Comparison of ENCODE assay signal across 23 cellular contexts in the genomic region with DNA sequence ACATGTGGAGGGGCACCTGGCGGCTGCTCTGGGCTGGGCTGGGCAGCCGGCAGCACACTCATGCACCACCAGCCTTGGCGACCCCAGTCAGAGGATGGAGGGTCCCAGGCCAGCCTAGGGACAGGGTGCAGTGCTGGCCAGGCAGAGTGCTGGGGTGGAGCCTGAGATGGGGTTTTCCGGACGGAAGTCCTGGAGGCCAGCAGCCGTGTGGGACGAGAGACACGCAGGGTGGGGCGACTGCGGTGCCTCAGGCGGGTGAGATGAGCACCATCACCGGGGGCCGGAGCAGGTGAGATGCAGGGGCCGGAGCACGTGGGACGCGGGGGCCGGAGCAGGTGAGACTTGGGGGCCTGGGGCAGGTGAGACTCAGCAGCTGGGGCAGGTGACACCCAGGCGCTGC. TPM values are rescaled to one million over a fixed set of nuclear protein-coding genes. Genes with fewer than 3 reads are reported as not detected.
DNase-seq lines count a peak whose midpoint lies in the region; ATAC-seq and TF ChIP-seq lines count a peak whose summit lies in the region.
"Had no signal": no experiment of that assay in that cellular context is flagged by ENCODE, and none has a peak within 500 bp of the region (broad histone marks: within the 10 kb centered on the region; RNA-seq: fewer than 3 reads in every experiment).

No MANE protein-coding gene starts in this region.

- no peaks in the 10 kb centered on the region for H3K9me2 ChIP-seq in neural cell (ENCODE audit: insufficient read depth, low read length)

- H3K36me3 ChIP-seq in right atrium auricular region (no peaks in the 10 kb centered on the region), neural cell (ENCODE audit: insufficient read depth, low read length) (no peaks in the 10 kb centered on the region)
- H3K36me3 ChIP-seq: BE2C had no signal

- no peak for TF ChIP-seq RAD21 in neural cell (conservative IDR thresholded peaks at IDR 0.05)

- TF ChIP-seq CTCF in right atrium auricular region (IDR thresholded peaks at IDR 0.05) (no peak), neural cell (IDR thresholded peaks at IDR 0.05; ENCODE audit: poor library complexity, severe bottlenecking) (no peak)

- ATAC-seq in right cardiac atrium (no peak), sciatic nerve (no peak)
- ATAC-seq: A549, HCT116 had no signal

- H3K4me3 ChIP-seq in right cardiac atrium (ENCODE audit: low read length) = no peak overlapping the region
- no peak overlapping the region for H3K4me3 ChIP-seq in right atrium auricular region
- H3K4me3 ChIP-seq in neural cell (ENCODE audit: low read length) = peak overlapping the region; percentile 47
- H3K4me3 ChIP-seq: A549; BLaER1 treated with 17β-estradiol and CSF1 and Interleukin-3, amounts not matched to agents 10 nM and 100 nM; GM23248 had no signal

- H3K79me2 ChIP-seq in neural cell (replicated peaks; ENCODE audit: insufficient read depth, low read length) = no peaks in the 10 kb centered on the region

- H3K27ac ChIP-seq in right cardiac atrium (ENCODE audit: low read length) (no peak overlapping the region), right atrium auricular region (no peak overlapping the region), caudate nucleus (ENCODE audit: low read depth, low read length) (peak overlapping the region; percentile 1), neural cell (ENCODE audit: low read length) (peak overlapping the region; percentile 73), temporal lobe (ENCODE audit: low read depth, low read length) (peak overlapping the region; percentile 11)
- H3K27ac ChIP-seq: A549; BLaER1 treated with 17β-estradiol and CSF1 and Interleukin-3, amounts not matched to agents 10 nM and 100 nM; GM23248 had no signal

- no peaks in the 10 kb centered on the region for H3K4me1 ChIP-seq in right cardiac atrium (ENCODE audit: control insufficient read depth, insufficient read depth, low read length)
- H3K4me1 ChIP-seq in right atrium auricular region = peaks cover 0 to 9% of the 10 kb centered on the region in 2 donors
- H3K4me1 ChIP-seq: A549 had no signal

- H2AFZ ChIP-seq in neural cell (ENCODE audit: low read depth, low read length) = no peak overlapping the region
- H2AFZ ChIP-seq: GM23248 had no signal

- 94% methylated on average over 19 of the region's 19 CpGs for WGBS in right cardiac atrium

- DNase-seq in right cardiac atrium (peak in 2 of 3 donors; percentile 22 to 45), right atrium auricular region (ENCODE audit: low spot score) (no peak), caudate nucleus (lab: John Stamatoyannopoulos, UW) (no peak), sciatic nerve (ENCODE audit: low spot score) (no peak), GM03348 (ENCODE audit: low spot score) (no peak), iPS-NIHi11 (ENCODE audit: low spot score) (no peak)
- DNase-seq: 8988T; ACHN; AML-193; BE2C; CD4-positive, alpha-beta T cell; CD8-positive, alpha-beta memory T cell; DMS 273 treated with DMSO at 0.1 percent for 48 hours; DMS79; EL; GF-D8; GM23248; H9 had no signal

- H3F3A ChIP-seq in neural cell (ENCODE audit: insufficient read depth, low read length, poor library complexity, severe bottlenecking) = no peaks in the 10 kb centered on the region

- H4K20me1 ChIP-seq in neural cell (ENCODE audit: insufficient read depth) = no peaks in the 10 kb centered on the region

- H3K9ac ChIP-seq in neural cell (ENCODE audit: low read length) = peak overlapping the region; percentile 45
- H3K9ac ChIP-seq: BLaER1 treated with 17β-estradiol and CSF1 and Interleukin-3, amounts not matched to agents 10 nM and 100 nM; GM23248 had no signal

- H3K9me3 ChIP-seq in right cardiac atrium (ENCODE audit: control insufficient read depth, low read length) (no peaks in the 10 kb centered on the region), right atrium auricular region (no peaks in the 10 kb centered on the region), neural cell (ENCODE audit: low read length) (no peaks in the 10 kb centered on the region)
- H3K9me3 ChIP-seq: A549; BE2C; BLaER1 treated with 17β-estradiol and CSF1 and Interleukin-3, amounts not matched to agents 10 nM and 100 nM had no signal

- intact Hi-C loops in right cardiac atrium (cut with DNase I) (no loop called here), sciatic nerve (cut with DNase I) (loop anchor here (1.0 kb wide), 1 partner anchor 100 kb away; no protein-coding TSS in a partner anchor)

- no peak overlapping the region for H3K4me2 ChIP-seq in neural cell (ENCODE audit: low read length)
- H3K4me2 ChIP-seq: A549; BLaER1 treated with 17β-estradiol and CSF1 and Interleukin-3, amounts not matched to agents 10 nM and 100 nM had no signal

- no peak for TF ChIP-seq EP300 in neural cell (conservative IDR thresholded peaks at IDR 0.05; ENCODE audit: poor library complexity, severe bottlenecking)

- H3K27me3 ChIP-seq in right cardiac atrium (ENCODE audit: control insufficient read depth, insufficient read depth) (no peaks in the 10 kb centered on the region), right atrium auricular region (no peaks in the 10 kb centered on the region), neural cell (ENCODE audit: insufficient read depth, low read depth, low read length) (no peaks in the 10 kb centered on the region)
- H3K27me3 ChIP-seq: BE2C had no signal

TF ChIP-seq in neural cell, 6 proteins besides CTCF, POLR2A, EP300 and RAD21:
- TF ChIP-seq, protein P1, sequence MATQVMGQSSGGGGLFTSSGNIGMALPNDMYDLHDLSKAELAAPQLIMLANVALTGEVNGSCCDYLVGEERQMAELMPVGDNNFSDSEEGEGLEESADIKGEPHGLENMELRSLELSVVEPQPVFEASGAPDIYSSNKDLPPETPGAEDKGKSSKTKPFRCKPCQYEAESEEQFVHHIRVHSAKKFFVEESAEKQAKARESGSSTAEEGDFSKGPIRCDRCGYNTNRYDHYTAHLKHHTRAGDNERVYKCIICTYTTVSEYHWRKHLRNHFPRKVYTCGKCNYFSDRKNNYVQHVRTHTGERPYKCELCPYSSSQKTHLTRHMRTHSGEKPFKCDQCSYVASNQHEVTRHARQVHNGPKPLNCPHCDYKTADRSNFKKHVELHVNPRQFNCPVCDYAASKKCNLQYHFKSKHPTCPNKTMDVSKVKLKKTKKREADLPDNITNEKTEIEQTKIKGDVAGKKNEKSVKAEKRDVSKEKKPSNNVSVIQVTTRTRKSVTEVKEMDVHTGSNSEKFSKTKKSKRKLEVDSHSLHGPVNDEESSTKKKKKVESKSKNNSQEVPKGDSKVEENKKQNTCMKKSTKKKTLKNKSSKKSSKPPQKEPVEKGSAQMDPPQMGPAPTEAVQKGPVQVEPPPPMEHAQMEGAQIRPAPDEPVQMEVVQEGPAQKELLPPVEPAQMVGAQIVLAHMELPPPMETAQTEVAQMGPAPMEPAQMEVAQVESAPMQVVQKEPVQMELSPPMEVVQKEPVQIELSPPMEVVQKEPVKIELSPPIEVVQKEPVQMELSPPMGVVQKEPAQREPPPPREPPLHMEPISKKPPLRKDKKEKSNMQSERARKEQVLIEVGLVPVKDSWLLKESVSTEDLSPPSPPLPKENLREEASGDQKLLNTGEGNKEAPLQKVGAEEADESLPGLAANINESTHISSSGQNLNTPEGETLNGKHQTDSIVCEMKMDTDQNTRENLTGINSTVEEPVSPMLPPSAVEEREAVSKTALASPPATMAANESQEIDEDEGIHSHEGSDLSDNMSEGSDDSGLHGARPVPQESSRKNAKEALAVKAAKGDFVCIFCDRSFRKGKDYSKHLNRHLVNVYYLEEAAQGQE (IDR thresholded peaks at IDR 0.05; ENCODE audit: borderline replicate concordance) = no peak
- TF ChIP-seq SMC3 (conservative IDR thresholded peaks at IDR 0.05; ENCODE audit: poor library complexity) (no peak), TAF1 (IDR thresholded peaks at IDR 0.05; ENCODE audit: low read depth) (no peak), MXI1 (conservative IDR thresholded peaks at IDR 0.05; ENCODE audit: poor library complexity, severe bottlenecking) (no peak)
TF ChIP-seq in neural cell: peak in this region for 0.

RNA-seq across cellular contexts. Expression of a gene that starts 55.2 kb away (rescaled TPM):
- 10 to 100 TPM; 10.6 to 13.3 (median 11.2) TPM for total RNA-seq in right cardiac atrium
- 7.8 TPM for polyA plus RNA-seq in right cardiac atrium
- 10 to 100 TPM; 11.9 to 14.1 TPM for total RNA-seq in right atrium auricular region
- polyA plus RNA-seq in neural cell = 9.2 and 16.2 TPM in 2 replicates
- 10.0 and 14.1 TPM in 2 replicates for polyA minus RNA-seq in neural cell
- 10.6 TPM for total RNA-seq in temporal lobe
- total RNA-seq in sciatic nerve = 31.3 TPM

Comparison
In these comparisons a context has a peak if more than half of its experiments do, and no peak if none do; other contexts are left out.
1. DNase-seq: peak in right cardiac atrium (2 of 3); none in right atrium auricular region (single experiment), caudate nucleus (0 of 61), sciatic nerve (single experiment), GM03348 (single experiment) and iPS-NIHi11 (single experiment).
2. H3K27ac ChIP-seq: peak in caudate nucleus (single experiment), neural cell (single experiment) and temporal lobe (single experiment); none in right cardiac atrium (single experiment) and right atrium auricular region (0 of 2).